8 cellular contexts compared by ENCODE assay signal in the genomic region with DNA sequence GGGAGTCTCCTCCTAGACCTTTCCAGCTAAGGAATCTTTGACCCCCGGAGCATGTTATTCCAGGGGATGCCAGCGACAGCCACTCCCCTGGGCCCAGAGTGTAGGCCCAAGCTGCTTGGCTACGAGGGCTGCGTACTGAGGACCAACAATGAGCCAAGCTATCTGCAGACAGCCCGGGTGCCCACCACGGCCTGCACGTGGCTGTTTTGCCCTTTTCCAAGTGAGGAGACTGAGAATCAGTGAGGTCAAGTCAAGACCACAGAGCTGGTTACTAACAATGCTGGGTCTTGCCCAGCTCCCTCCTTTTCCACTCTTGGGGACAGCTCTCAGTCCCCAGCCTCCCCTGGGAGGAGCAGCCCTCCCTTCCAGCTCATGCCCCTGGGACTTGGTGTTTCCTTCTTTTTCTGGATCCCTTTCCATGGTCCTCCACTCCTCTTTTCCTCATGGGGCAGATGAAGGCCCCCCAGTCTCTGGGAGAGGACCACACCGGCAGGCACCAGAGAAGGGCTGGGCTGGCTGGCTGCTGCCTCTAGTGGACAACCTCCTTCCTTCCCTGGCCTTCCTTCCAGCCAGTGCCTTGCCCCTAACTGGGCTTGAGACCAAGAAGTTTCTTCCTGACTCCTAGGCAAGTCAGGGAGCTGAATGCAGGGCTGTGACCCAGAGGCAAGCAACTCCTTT. TPM values are rescaled to one million over a fixed set of nuclear protein-coding genes. Genes with fewer than 3 reads are reported as not detected.
DNase-seq lines count a peak whose midpoint lies in the region; ATAC-seq and TF ChIP-seq lines count a peak whose summit lies in the region.

No MANE protein-coding gene starts in this region.

- intact Hi-C loops in aorta (cut with DNase I) = no loop called here

- H3K4me3 Mint-ChIP-seq in activated T-cell treated with anti-CD3 and anti-CD28 coated beads, Interleukin-2, amount 50 U/mL, for 4 hours = no peak overlapping the region
- H3K4me3 Mint-ChIP-seq in chondrocyte (ENCODE audit: unreplicated experiment) = peak overlapping the region; percentile 57

- H3K4me1 ChIP-seq in liver (ENCODE audit: control insufficient read depth in 4 of 4, insufficient read depth in 4 of 4, low read length in 3 of 4) = peaks cover 0 to 5% (median 4%) of the 10 kb centered on the region in 4 donors
- H3K4me1 ChIP-seq in aorta (ENCODE audit: control insufficient read depth in 1 of 2, insufficient read depth in 2 of 2, low read length in 2 of 2) = no peaks in the 10 kb centered on the region

- H3K9me3 ChIP-seq in liver (ENCODE audit: control insufficient read depth in 4 of 4, low read length in 3 of 4) (no peaks in the 10 kb centered on the region), aorta (ENCODE audit: control insufficient read depth, low read length) (no peaks in the 10 kb centered on the region)

- 32% methylated on average over 8 of the region's 8 CpGs for WGBS in liver
- WGBS in aorta, 2 donors = 10 to 15% methylated on average over 8 of the region's 8 CpGs

- no peaks in the 10 kb centered on the region for H3K4me1 Mint-ChIP-seq in activated T-cell treated with anti-CD3 and anti-CD28 coated beads, Interleukin-2, amount 50 U/mL, for 4 hours (ENCODE audit: low read depth)
- peaks cover 22% of the 10 kb centered on the region for H3K4me1 Mint-ChIP-seq in chondrocyte (ENCODE audit: low read depth)

- ATAC-seq in activated T-cell treated with anti-CD3 and anti-CD28 coated beads, Interleukin-2, amount 50 U/mL, for 4 hours = peak; percentile 20 to 46
- ATAC-seq in aorta (ENCODE audit: low FRiP score) = peak; percentile 82
- ATAC-seq in GM18858 (IDR thresholded peaks at IDR 0.05; ENCODE audit: unreplicated experiment) = no peak
- ATAC-seq in GM18498 (IDR thresholded peaks at IDR 0.05; ENCODE audit: unreplicated experiment) = no peak

- peaks cover 45% of the 10 kb centered on the region for H3K27me3 Mint-ChIP-seq in activated T-cell treated with anti-CD3 and anti-CD28 coated beads, Interleukin-2, amount 50 U/mL, for 4 hours (ENCODE audit: low read depth)
- H3K27me3 Mint-ChIP-seq in chondrocyte (ENCODE audit: low read depth) = peaks cover 16% of the 10 kb centered on the region

- H3K9me3 Mint-ChIP-seq in activated T-cell treated with anti-CD3 and anti-CD28 coated beads, Interleukin-2, amount 50 U/mL, for 4 hours = no peaks in the 10 kb centered on the region
- no peaks in the 10 kb centered on the region for H3K9me3 Mint-ChIP-seq in chondrocyte (ENCODE audit: low read depth)

- H3K27ac ChIP-seq in liver (ENCODE audit: low read depth in 1 of 2, low read length in 2 of 2) (no peak overlapping the region), aorta (ENCODE audit: low read depth in 1 of 2, low read length in 2 of 2) (no peak overlapping the region)

- peak; percentile 9 to 47 for TF ChIP-seq RAD21 in liver (IDR thresholded peaks at IDR 0.05)

- peak; percentile 77 for TF ChIP-seq CTCF in chondrocyte (IDR thresholded peaks at IDR 0.05)
- peak; percentile 28 for TF ChIP-seq CTCF in liver (IDR thresholded peaks at IDR 0.05; ENCODE audit: low read depth, low read length, missing input control)

- H3K9ac ChIP-seq in liver (ENCODE audit: low read depth in 1 of 2, low read length in 2 of 2) = no peak overlapping the region

- H3K27me3 ChIP-seq in liver (ENCODE audit: control insufficient read depth in 4 of 4, insufficient read depth in 4 of 4, low read length in 3 of 4) (peaks cover 0 to 4% (median 0%) of the 10 kb centered on the region in 4 donors), aorta (ENCODE audit: control insufficient read depth in 1 of 2, insufficient read depth in 2 of 2, low read length in 1 of 2) (no peaks in the 10 kb centered on the region)

- H3K36me3 ChIP-seq in liver (ENCODE audit: control insufficient read depth in 4 of 4, insufficient read depth in 3 of 4, low read depth in 1 of 4, low read length in 3 of 4) (no peaks in the 10 kb centered on the region), aorta (ENCODE audit: control insufficient read depth in 1 of 2, insufficient read depth in 2 of 2, low read length in 1 of 2) (no peaks in the 10 kb centered on the region)

- H3K27ac Mint-ChIP-seq in chondrocyte (ENCODE audit: unreplicated experiment) = no peak overlapping the region

- DNase-seq in activated T-cell treated with anti-CD3 and anti-CD28 coated beads, Interleukin-2, amount 50 U/mL, for 4 hours = no peak
- DNase-seq in activated T-cell treated with anti-CD3 and anti-CD28 coated beads, Interleukin-2, amount 50 U/mL, for 1 hour = no peak
- DNase-seq in chondrocyte (ENCODE audit: low spot score) (no peak), aorta (peak; percentile 79 to 85), hippocampal formation (lab: John Stamatoyannopoulos, UW) (no peak)

- H3K4me3 ChIP-seq in liver (ENCODE audit: low read depth in 1 of 3, low read length in 3 of 3) (peak overlapping the region in 1 of 3 donors; percentile 10), aorta (ENCODE audit: low read length in 2 of 2) (no peak overlapping the region)

- no peaks in the 10 kb centered on the region for H3K36me3 Mint-ChIP-seq in activated T-cell treated with anti-CD3 and anti-CD28 coated beads, Interleukin-2, amount 50 U/mL, for 4 hours (ENCODE audit: insufficient read depth)
- H3K36me3 Mint-ChIP-seq in chondrocyte (ENCODE audit: low read depth) = no peaks in the 10 kb centered on the region

TF ChIP-seq in liver, 16 proteins besides CTCF, POLR2A, EP300 and RAD21:
- TF ChIP-seq, protein P1, sequence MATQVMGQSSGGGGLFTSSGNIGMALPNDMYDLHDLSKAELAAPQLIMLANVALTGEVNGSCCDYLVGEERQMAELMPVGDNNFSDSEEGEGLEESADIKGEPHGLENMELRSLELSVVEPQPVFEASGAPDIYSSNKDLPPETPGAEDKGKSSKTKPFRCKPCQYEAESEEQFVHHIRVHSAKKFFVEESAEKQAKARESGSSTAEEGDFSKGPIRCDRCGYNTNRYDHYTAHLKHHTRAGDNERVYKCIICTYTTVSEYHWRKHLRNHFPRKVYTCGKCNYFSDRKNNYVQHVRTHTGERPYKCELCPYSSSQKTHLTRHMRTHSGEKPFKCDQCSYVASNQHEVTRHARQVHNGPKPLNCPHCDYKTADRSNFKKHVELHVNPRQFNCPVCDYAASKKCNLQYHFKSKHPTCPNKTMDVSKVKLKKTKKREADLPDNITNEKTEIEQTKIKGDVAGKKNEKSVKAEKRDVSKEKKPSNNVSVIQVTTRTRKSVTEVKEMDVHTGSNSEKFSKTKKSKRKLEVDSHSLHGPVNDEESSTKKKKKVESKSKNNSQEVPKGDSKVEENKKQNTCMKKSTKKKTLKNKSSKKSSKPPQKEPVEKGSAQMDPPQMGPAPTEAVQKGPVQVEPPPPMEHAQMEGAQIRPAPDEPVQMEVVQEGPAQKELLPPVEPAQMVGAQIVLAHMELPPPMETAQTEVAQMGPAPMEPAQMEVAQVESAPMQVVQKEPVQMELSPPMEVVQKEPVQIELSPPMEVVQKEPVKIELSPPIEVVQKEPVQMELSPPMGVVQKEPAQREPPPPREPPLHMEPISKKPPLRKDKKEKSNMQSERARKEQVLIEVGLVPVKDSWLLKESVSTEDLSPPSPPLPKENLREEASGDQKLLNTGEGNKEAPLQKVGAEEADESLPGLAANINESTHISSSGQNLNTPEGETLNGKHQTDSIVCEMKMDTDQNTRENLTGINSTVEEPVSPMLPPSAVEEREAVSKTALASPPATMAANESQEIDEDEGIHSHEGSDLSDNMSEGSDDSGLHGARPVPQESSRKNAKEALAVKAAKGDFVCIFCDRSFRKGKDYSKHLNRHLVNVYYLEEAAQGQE (IDR thresholded peaks at IDR 0.05) = no peak
- TF ChIP-seq, protein P2, sequence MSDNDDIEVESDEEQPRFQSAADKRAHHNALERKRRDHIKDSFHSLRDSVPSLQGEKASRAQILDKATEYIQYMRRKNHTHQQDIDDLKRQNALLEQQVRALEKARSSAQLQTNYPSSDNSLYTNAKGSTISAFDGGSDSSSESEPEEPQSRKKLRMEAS (IDR thresholded peaks at IDR 0.05) = no peak
- TF ChIP-seq FOXA1 (IDR thresholded peaks at IDR 0.05) = no peak
- no peak for TF ChIP-seq NR2F2 (IDR thresholded peaks at IDR 0.05)

RNA-seq across cellular contexts. Expression of a gene that starts 0.6 kb away (rescaled TPM):
- under 1 TPM; 0.34 to 0.78 (median 0.54) TPM for total RNA-seq in activated T-cell treated with anti-CD3 and anti-CD28 coated beads, Interleukin-2, amount 50 U/mL, for 4 hours
- total RNA-seq in chondrocyte (0.60 to 0.85 TPM (median 0.82 TPM) in 3 replicates), liver (1 to 10 TPM; 2.0 to 4.2 TPM), aorta (10 to 100 TPM; 21.7 to 32.8 TPM)
- polyA plus RNA-seq in liver (1 to 10 TPM; 1.6 to 3.3 TPM), aorta (10 to 100 TPM in 1 of 2 donors, 1 to 10 TPM in 1; 6.2 to 19.8 TPM)

Comparison
In these comparisons a context has a peak if more than half of its experiments do, and no peak if none do; other contexts are left out.
1. ATAC-seq: peak in activated T-cell treated with anti-CD3 and anti-CD28 coated beads, Interleukin-2, amount 50 U/mL, for 4 hours (2 of 2) and aorta (single experiment); none in GM18858 (single experiment) and GM18498 (single experiment).
2. DNase-seq: peak in aorta (2 of 2); none in activated T-cell treated with anti-CD3 and anti-CD28 coated beads, Interleukin-2, amount 50 U/mL, for 4 hours (single experiment), activated T-cell treated with anti-CD3 and anti-CD28 coated beads, Interleukin-2, amount 50 U/mL, for 1 hour (single experiment), chondrocyte (single experiment) and hippocampal formation (0 of 2).
3. RNA of a gene that starts 0.6 kb away (total RNA-seq): 21.7 to 32.8 TPM in aorta; 2.0 to 4.2 TPM in liver, 0.60 to 0.85 TPM in chondrocyte and 0.34 to 0.78 TPM in activated T-cell treated with anti-CD3 and anti-CD28 coated beads, Interleukin-2, amount 50 U/mL, for 4 hours; every median in the first group is over 4 times any median in the second.